10 cellular contexts compared by ENCODE assay signal in genomic region chr5:130198927-130199326, GRCh38.
A peak's percentile ranks its signal among the peaks of the same experiment; 100 is the strongest.
DNase-seq lines count a peak whose midpoint lies in the region; ATAC-seq, FAIRE-seq and TF ChIP-seq lines count a peak whose summit lies in the region.
"Had no signal": no experiment of that assay in that cellular context is flagged by ENCODE, and none has a peak within 500 bp of the region (broad histone marks: within the 10 kb centered on the region; RNA-seq: fewer than 3 reads in every experiment).

No MANE protein-coding gene starts in this region.

- H3K27ac ChIP-seq in AG04450 (ENCODE audit: low read depth, low read length) (no peak overlapping the region), H1 (ENCODE audit: low read depth, low read length) (no peak overlapping the region)
- no peak overlapping the region for H3K27ac ChIP-seq in CD4-positive, alpha-beta T cell (ENCODE audit: low read depth, low read length)
- H3K27ac ChIP-seq: esophagus muscularis mucosa had no signal

- H3K4me1 ChIP-seq in H1 (replicated peaks in 1 of 4; ENCODE audit: control insufficient read depth in 3 of 4, insufficient read depth in 4 of 4, low read length in 3 of 4), result no peaks in the 10 kb centered on the region
- H3K4me1 ChIP-seq: esophagus muscularis mucosa had no signal

- H3K14ac ChIP-seq in H1 (ENCODE audit: insufficient read length), result no peak overlapping the region

- H2BK20ac ChIP-seq in H1 (ENCODE audit: low read length), result no peak overlapping the region

- TF ChIP-seq CTCF in AG04450 (IDR thresholded peaks at IDR 0.05; ENCODE audit: low read depth, low read length), result peak; percentile 47
- TF ChIP-seq CTCF in H1 (IDR thresholded peaks at IDR 0.05; ENCODE audit: control extremely low read depth in 1 of 3, insufficient read depth in 1 of 3, low read depth in 1 of 3, low read length in 3 of 3), result peak in 2 of 3 experiments; percentile 30 to 54; a peak in 3 of 4 replicates
- no peak for TF ChIP-seq CTCF in CD4-positive, alpha-beta T cell (IDR thresholded peaks at IDR 0.05)
- TF ChIP-seq CTCF in natural killer cell (IDR thresholded peaks at IDR 0.05), result no peak

- H2BK12ac ChIP-seq in H1 (ENCODE audit: low read depth, low read length), result no peak overlapping the region

- H4K8ac ChIP-seq in H1 (ENCODE audit: extremely low read depth, insufficient read depth, low read length), result no peak overlapping the region

- no peaks in the 10 kb centered on the region for H4K20me1 ChIP-seq in H1 (replicated peaks in 1 of 2; ENCODE audit: control insufficient read depth in 1 of 2, insufficient read depth in 2 of 2, low read length in 2 of 2)

- DNase-seq in AG04450 (ENCODE audit: low read depth, low spot score) (peak; percentile 1), HT1080 (ENCODE audit: low read depth) (peak; percentile 35), H1 (ENCODE audit: low read depth in 1 of 2, low spot score in 2 of 2) (peak in 1 of 2 experiments; percentile 9), NCI-H1930 (lab: John Stamatoyannopoulos, UW) (no peak), natural killer cell (no peak), NCI-H1694 (lab: John Stamatoyannopoulos, UW) (no peak)
- DNase-seq in CD4-positive, alpha-beta T cell, result no peak
- DNase-seq: NCI-H1092 had no signal

- H4K5ac ChIP-seq in H1 (ENCODE audit: insufficient read length, low read depth, low read length), result no peak overlapping the region

- H3K23me2 ChIP-seq in H1 (ENCODE audit: low read depth, low read length), result no peaks in the 10 kb centered on the region

- H3K23ac ChIP-seq in H1 (ENCODE audit: insufficient read length), result no peak overlapping the region

- H3K79me1 ChIP-seq in H1 (ENCODE audit: low read depth, low read length), result no peaks in the 10 kb centered on the region

- FAIRE-seq in H1 (lab: Jason Lieb, UNC), result peak; percentile 13

- no peak overlapping the region for H3K27ac Mint-ChIP-seq in CD4-positive, alpha-beta T cell
- no peak overlapping the region for H3K27ac Mint-ChIP-seq in natural killer cell

- no peak overlapping the region for H4K91ac ChIP-seq in H1 (replicated peaks; ENCODE audit: insufficient read length, low read length)

- TF ChIP-seq POLR2A in H1 (IDR thresholded peaks at IDR 0.05; ENCODE audit: control extremely low read depth in 1 of 2, low read depth in 2 of 2, low read length in 2 of 2), result no peak

- peaks cover 7% of the 10 kb centered on the region for H3K27me3 Mint-ChIP-seq in CD4-positive, alpha-beta T cell
- H3K27me3 Mint-ChIP-seq in natural killer cell (ENCODE audit: low read depth in 2 of 2), result peaks cover 0 to 3% of the 10 kb centered on the region in 2 donors

- ATAC-seq in GM18511 (IDR thresholded peaks at IDR 0.05; ENCODE audit: unreplicated experiment) (peak; percentile 77), natural killer cell (no peak)
- ATAC-seq in CD4-positive, alpha-beta T cell (ENCODE audit: poor library complexity), result no peak

- H3K4me3 Mint-ChIP-seq in CD4-positive, alpha-beta T cell, result no peak overlapping the region
- no peak overlapping the region for H3K4me3 Mint-ChIP-seq in natural killer cell

- no peak overlapping the region for H2AFZ ChIP-seq in H1 (ENCODE audit: low read length)

- no peak for TF ChIP-seq EP300 in H1 (IDR thresholded peaks at IDR 0.05; ENCODE audit: borderline replicate concordance in 1 of 2, low read depth in 2 of 2, low read length in 2 of 2)

- CTCF ChIA-PET in AG04450 (lab: Charles Lee), result no interaction called here
- CTCF ChIA-PET in H1 (lab: Charles Lee; ENCODE audit: partially characterized antibody), result interaction anchor here (0.6 to 1.5 kb wide), 8 partner anchors 12 to 809 kb away, joined by 3 to 5 read pairs (median 3); no protein-coding TSS in a partner anchor
- CTCF ChIA-PET in CD4-positive, alpha-beta T cell (lab: Charles Lee), result no interaction called here

- no peaks in the 10 kb centered on the region for H3K36me3 ChIP-seq in H1 (ENCODE audit: control insufficient read depth in 2 of 4, insufficient read depth in 4 of 4, low read length in 3 of 4)
- H3K36me3 ChIP-seq: esophagus muscularis mucosa had no signal

- no peak overlapping the region for H3K9ac ChIP-seq in H1 (replicated peaks in 1 of 4; ENCODE audit: extremely low read depth in 1 of 4, low read depth in 3 of 4, low read length in 3 of 4)

- TF ChIP-seq RAD21 in H1 (IDR thresholded peaks at IDR 0.05 in 1 of 2, conservative IDR thresholded peaks at IDR 0.05 in 1 of 2; ENCODE audit: low read depth in 2 of 2, low read length in 2 of 2), result peak; percentile 44 to 51; a peak in 3 of 4 replicates

- intact Hi-C loops in CD4-positive, alpha-beta T cell (cut with DNase I, micrococcal nuclease), result no loop called here
- intact Hi-C loops in natural killer cell (cut with micrococcal nuclease), result no loop called here

- H2BK15ac ChIP-seq in H1 (ENCODE audit: low read length), result no peak overlapping the region

- WGBS in H1 (ENCODE audit: extremely low coverage in 1 of 2, insufficient coverage in 1 of 2, insufficient read length in 1 of 2, insufficient replicate concordance in 2 of 2, low coverage in 1 of 2, low lambda C conversion rate in 2 of 2, missing lambda C conversion rate in 1 of 2), 2 experiments, result 75% methylated on average over 3 of the region's 3 CpGs; no CpG with 5 or more reads in 1 of the 2 experiments

- H3K4me1 Mint-ChIP-seq in CD4-positive, alpha-beta T cell (ENCODE audit: low read depth), result no peaks in the 10 kb centered on the region
- no peaks in the 10 kb centered on the region for H3K4me1 Mint-ChIP-seq in natural killer cell

- H2AK5ac ChIP-seq in H1 (ENCODE audit: low read depth, low read length), result no peak overlapping the region

- no peak overlapping the region for H3K4ac ChIP-seq in H1 (replicated peaks; ENCODE audit: insufficient read length, low read depth, low read length)

- no peak overlapping the region for H3K4me2 ChIP-seq in H1 (ENCODE audit: insufficient read depth in 1 of 2, low read depth in 2 of 2, low read length in 2 of 2)

- H3K36me3 Mint-ChIP-seq in CD4-positive, alpha-beta T cell (ENCODE audit: low read depth), result no peaks in the 10 kb centered on the region
- H3K36me3 Mint-ChIP-seq in natural killer cell, result no peaks in the 10 kb centered on the region

- no peak overlapping the region for H2BK5ac ChIP-seq in H1 (ENCODE audit: low read depth, low read length)

- H3K9me3 ChIP-seq in AG04450 (ENCODE audit: control insufficient read depth, insufficient read depth, low read length) (no peaks in the 10 kb centered on the region), H1 (ENCODE audit: insufficient read depth in 2 of 2, low read depth in 1 of 2, low read length in 1 of 2) (no peaks in the 10 kb centered on the region)
- no peaks in the 10 kb centered on the region for H3K9me3 ChIP-seq in CD4-positive, alpha-beta T cell (ENCODE audit: control insufficient read depth, low read length)
- H3K9me3 ChIP-seq: esophagus muscularis mucosa had no signal

- H3K9me3 Mint-ChIP-seq in CD4-positive, alpha-beta T cell, result no peaks in the 10 kb centered on the region
- peaks cover 2 to 14% of the 10 kb centered on the region in 2 donors for H3K9me3 Mint-ChIP-seq in natural killer cell

- no peak overlapping the region for H3K56ac ChIP-seq in H1 (replicated peaks; ENCODE audit: insufficient read length, low read depth, low read length)

- H2BK120ac ChIP-seq in H1 (replicated peaks; ENCODE audit: low read depth, low read length), result no peak overlapping the region

- POLR2A ChIA-PET in AG04450 (lab: Yijun Ruan, JAX) (no interaction called here), H1 (lab: Charles Lee; ENCODE audit: partially characterized antibody) (no interaction called here)
- POLR2A ChIA-PET in CD4-positive, alpha-beta T cell (lab: Charles Lee), result interaction anchor here (1.0 kb wide), 1 partner anchor 910 kb away, joined by 3 read pairs; no protein-coding TSS in a partner anchor

- H3K4me3 ChIP-seq in AG04450 (ENCODE audit: low read depth, low read length) (no peak overlapping the region), H1 (ENCODE audit: extremely low read depth in 1 of 4, insufficient read depth in 2 of 4, low read depth in 3 of 4, low read length in 4 of 4) (no peak overlapping the region)
- H3K4me3 ChIP-seq: esophagus muscularis mucosa had no signal

- no peaks in the 10 kb centered on the region for H3K79me2 ChIP-seq in H1 (ENCODE audit: control insufficient read depth in 1 of 2, insufficient read depth in 2 of 2, low read length in 2 of 2)

- H3K27me3 ChIP-seq in AG04450 (ENCODE audit: control insufficient read depth, insufficient read depth, low read length) (no peaks in the 10 kb centered on the region), H1 (replicated peaks in 1 of 4; ENCODE audit: control insufficient read depth in 3 of 4, extremely low read depth in 1 of 4, insufficient read depth in 3 of 4, low read length in 3 of 4) (no peaks in the 10 kb centered on the region)
- no peaks in the 10 kb centered on the region for H3K27me3 ChIP-seq in CD4-positive, alpha-beta T cell (ENCODE audit: control insufficient read depth, insufficient read depth, low read length)
- H3K27me3 ChIP-seq: esophagus muscularis mucosa had no signal

- no peak overlapping the region for H3K18ac ChIP-seq in H1 (ENCODE audit: extremely low read depth, low read length)

TF ChIP-seq in H1, 55 proteins besides CTCF, POLR2A, EP300 and RAD21:
- TF ChIP-seq TAF7 (optimal IDR thresholded peaks at IDR 0.05; ENCODE audit: borderline replicate concordance, low read depth, low read length) (no peak), MAFK (IDR thresholded peaks at IDR 0.05; ENCODE audit: low read depth, low read length) (no peak), TAF1 (IDR thresholded peaks at IDR 0.05; ENCODE audit: low read depth, low read length) (no peak), YY1 (IDR thresholded peaks at IDR 0.05; ENCODE audit: low read depth, low read length) (no peak), RBBP5 (IDR thresholded peaks at IDR 0.05; ENCODE audit: borderline replicate concordance, low read depth, low read length) (no peak), BCL11A (IDR thresholded peaks at IDR 0.05; ENCODE audit: low read depth in 2 of 2, low read length in 2 of 2) (no peak), NRF1 (IDR thresholded peaks at IDR 0.05; ENCODE audit: low read depth, low read length) (no peak), JUND (IDR thresholded peaks at IDR 0.05; ENCODE audit: low read length) (no peak), CBX5 (IDR thresholded peaks at IDR 0.05; ENCODE audit: low read depth, low read length) (no peak)
- TF ChIP-seq, protein P1, sequence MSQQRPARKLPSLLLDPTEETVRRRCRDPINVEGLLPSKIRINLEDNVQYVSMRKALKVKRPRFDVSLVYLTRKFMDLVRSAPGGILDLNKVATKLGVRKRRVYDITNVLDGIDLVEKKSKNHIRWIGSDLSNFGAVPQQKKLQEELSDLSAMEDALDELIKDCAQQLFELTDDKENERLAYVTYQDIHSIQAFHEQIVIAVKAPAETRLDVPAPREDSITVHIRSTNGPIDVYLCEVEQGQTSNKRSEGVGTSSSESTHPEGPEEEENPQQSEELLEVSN (IDR thresholded peaks at IDR 0.05), result no peak

Comparison
In these comparisons a context has a peak if more than half of its experiments do, and no peak if none do; other contexts are left out.
1. DNase-seq: peak in AG04450 (single experiment) and HT1080 (single experiment); none in CD4-positive, alpha-beta T cell (0 of 10), NCI-H1930 (0 of 2), natural killer cell (single experiment) and NCI-H1694 (single experiment).
2. CTCF ChIP-seq: peak in AG04450 (single experiment) and H1 (2 of 3); none in CD4-positive, alpha-beta T cell (single experiment) and natural killer cell (single experiment).